Comparison of ENCODE assay signal across 1 cellular context in genomic region chr15:74156018-74156417, GRCh38.
TF ChIP-seq lines count a peak whose summit lies in the region.

No MANE protein-coding gene starts in this region.

TF ChIP-seq in neural cell, 6 proteins besides CTCF, POLR2A, EP300 and RAD21 (continued from another document):
- TF ChIP-seq, protein P1, sequence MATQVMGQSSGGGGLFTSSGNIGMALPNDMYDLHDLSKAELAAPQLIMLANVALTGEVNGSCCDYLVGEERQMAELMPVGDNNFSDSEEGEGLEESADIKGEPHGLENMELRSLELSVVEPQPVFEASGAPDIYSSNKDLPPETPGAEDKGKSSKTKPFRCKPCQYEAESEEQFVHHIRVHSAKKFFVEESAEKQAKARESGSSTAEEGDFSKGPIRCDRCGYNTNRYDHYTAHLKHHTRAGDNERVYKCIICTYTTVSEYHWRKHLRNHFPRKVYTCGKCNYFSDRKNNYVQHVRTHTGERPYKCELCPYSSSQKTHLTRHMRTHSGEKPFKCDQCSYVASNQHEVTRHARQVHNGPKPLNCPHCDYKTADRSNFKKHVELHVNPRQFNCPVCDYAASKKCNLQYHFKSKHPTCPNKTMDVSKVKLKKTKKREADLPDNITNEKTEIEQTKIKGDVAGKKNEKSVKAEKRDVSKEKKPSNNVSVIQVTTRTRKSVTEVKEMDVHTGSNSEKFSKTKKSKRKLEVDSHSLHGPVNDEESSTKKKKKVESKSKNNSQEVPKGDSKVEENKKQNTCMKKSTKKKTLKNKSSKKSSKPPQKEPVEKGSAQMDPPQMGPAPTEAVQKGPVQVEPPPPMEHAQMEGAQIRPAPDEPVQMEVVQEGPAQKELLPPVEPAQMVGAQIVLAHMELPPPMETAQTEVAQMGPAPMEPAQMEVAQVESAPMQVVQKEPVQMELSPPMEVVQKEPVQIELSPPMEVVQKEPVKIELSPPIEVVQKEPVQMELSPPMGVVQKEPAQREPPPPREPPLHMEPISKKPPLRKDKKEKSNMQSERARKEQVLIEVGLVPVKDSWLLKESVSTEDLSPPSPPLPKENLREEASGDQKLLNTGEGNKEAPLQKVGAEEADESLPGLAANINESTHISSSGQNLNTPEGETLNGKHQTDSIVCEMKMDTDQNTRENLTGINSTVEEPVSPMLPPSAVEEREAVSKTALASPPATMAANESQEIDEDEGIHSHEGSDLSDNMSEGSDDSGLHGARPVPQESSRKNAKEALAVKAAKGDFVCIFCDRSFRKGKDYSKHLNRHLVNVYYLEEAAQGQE (IDR thresholded peaks at IDR 0.05; ENCODE audit: borderline replicate concordance), result no peak
- TF ChIP-seq SMC3 (conservative IDR thresholded peaks at IDR 0.05; ENCODE audit: poor library complexity), result no peak
